In the genomic region with DNA sequence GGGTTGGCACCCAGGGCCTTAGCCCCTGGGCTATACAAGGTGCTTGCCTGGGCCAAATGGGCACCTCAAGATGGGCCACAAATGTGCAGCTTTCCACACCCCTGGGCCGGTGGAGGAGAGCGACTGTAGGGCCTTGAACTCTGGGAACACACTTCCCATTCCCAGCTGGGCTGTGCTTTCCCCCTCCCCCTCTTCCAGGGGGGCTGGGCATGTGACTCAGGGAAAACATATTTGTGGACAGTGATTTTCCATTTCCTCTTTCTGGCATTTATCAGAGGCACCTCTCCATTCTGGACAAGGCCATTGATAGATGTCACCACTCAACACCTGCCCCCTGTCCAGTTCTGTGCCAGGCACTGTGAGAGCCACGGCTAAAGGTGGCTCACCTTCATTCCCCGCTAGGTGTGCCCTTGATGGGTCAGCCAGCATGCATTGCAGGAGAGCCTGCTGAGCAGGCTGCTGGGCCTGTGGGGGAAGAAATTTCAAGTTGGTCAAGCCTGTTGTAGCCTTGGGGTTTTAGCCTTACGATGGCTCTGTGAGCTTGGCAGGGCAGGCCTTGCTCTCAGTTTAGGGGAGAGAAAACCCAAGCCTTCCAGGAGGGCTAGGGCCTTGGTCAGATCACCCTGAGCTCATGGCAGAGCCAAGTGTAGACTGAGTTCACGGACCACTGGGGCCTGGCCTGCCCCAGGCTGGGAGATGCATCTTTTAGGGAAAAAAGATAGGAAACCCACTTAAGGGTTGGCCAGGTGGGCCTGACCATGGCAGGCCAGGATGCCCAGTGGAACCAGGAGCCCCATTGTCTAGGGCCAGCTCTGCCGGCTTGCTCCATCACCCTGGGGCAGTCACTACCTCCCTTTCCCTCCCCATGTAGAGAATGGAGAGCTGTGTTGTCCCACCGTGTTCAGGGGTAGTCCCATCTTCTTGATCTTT, we compare ENCODE assay signal across 1 cellular context.
TF ChIP-seq lines count a peak whose summit lies in the region.

No MANE protein-coding gene starts in this region.

TF ChIP-seq in SK-N-SH, 30 proteins besides CTCF, POLR2A, EP300 and RAD21 (continued from another document):
- TF ChIP-seq USF1 (IDR thresholded peaks at IDR 0.05; ENCODE audit: borderline replicate concordance, low read depth) (peak; percentile 67; the same call in 1 of the 2 replicates), RCOR1 (IDR thresholded peaks at IDR 0.05; ENCODE audit: low read length) (no peak), FOXJ3 (CRISPR knock-in tag; IDR thresholded peaks at IDR 0.05) (no peak), GATA2 (CRISPR knock-in tag; IDR thresholded peaks at IDR 0.05) (no peak), POLR2AphosphoS5 (IDR thresholded peaks at IDR 0.05; ENCODE audit: low read depth, low read length) (peak; percentile 21; the same call in 1 of the 2 replicates), YY1 (IDR thresholded peaks at IDR 0.05; ENCODE audit: low read depth) (no peak), SIN3A (IDR thresholded peaks at IDR 0.05; ENCODE audit: borderline replicate concordance, low read depth, low read length) (no peak), MAX (IDR thresholded peaks at IDR 0.05; ENCODE audit: low read depth) (peak; percentile 53; the same call in 1 of the 2 replicates), FOXM1 (IDR thresholded peaks at IDR 0.05; ENCODE audit: low read depth) (no peak), GABPA (IDR thresholded peaks at IDR 0.05; ENCODE audit: low read depth) (no peak), TEAD4 (IDR thresholded peaks at IDR 0.05; ENCODE audit: borderline replicate concordance, insufficient read depth) (peak; percentile 50; the same call in 1 of the 2 replicates), TCF12 (IDR thresholded peaks at IDR 0.05) (peak; percentile 92), SMC3 (IDR thresholded peaks at IDR 0.05; ENCODE audit: low read depth, low read length) (no peak)
- TF ChIP-seq, protein P1, sequence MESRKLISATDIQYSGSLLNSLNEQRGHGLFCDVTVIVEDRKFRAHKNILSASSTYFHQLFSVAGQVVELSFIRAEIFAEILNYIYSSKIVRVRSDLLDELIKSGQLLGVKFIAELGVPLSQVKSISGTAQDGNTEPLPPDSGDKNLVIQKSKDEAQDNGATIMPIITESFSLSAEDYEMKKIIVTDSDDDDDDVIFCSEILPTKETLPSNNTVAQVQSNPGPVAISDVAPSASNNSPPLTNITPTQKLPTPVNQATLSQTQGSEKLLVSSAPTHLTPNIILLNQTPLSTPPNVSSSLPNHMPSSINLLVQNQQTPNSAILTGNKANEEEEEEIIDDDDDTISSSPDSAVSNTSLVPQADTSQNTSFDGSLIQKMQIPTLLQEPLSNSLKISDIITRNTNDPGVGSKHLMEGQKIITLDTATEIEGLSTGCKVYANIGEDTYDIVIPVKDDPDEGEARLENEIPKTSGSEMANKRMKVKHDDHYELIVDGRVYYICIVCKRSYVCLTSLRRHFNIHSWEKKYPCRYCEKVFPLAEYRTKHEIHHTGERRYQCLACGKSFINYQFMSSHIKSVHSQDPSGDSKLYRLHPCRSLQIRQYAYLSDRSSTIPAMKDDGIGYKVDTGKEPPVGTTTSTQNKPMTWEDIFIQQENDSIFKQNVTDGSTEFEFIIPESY (IDR thresholded peaks at IDR 0.05; ENCODE audit: borderline replicate concordance, low read depth), result no peak
- TF ChIP-seq, protein P2, sequence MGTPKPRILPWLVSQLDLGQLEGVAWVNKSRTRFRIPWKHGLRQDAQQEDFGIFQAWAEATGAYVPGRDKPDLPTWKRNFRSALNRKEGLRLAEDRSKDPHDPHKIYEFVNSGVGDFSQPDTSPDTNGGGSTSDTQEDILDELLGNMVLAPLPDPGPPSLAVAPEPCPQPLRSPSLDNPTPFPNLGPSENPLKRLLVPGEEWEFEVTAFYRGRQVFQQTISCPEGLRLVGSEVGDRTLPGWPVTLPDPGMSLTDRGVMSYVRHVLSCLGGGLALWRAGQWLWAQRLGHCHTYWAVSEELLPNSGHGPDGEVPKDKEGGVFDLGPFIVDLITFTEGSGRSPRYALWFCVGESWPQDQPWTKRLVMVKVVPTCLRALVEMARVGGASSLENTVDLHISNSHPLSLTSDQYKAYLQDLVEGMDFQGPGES (IDR thresholded peaks at IDR 0.05; ENCODE audit: low read depth, low read length), result no peak
